ENCODE assay signal across 8 cellular contexts in the genomic region with DNA sequence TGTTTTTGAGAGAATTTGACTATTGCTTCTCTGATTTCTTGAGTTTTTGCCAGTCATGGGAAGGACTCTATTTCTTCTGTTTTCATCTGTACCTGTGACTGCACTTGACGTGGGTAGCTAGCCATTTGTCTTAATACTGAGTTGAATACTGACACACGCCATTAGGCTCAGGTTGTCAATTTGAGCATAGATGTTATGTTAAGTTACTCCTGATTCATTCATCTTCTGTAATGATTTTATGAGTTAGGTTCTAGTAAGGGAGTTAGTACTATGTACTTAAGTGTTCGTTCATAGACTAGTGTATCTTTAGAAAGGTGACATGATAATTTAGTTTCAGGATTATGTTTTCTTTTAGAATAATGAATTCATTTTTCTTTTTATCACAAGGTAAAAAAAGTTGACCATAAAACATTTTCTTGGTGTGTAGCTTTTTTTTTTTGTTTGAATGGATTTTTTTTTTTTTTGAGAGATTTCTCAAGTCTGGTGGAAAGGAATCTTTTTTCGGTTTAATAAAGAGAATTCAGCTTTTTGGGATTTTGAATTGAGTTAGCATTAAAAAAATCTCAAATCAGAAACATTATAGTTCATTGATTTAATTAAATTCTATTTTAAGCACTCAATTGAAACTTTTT. TPM values are rescaled to one million over a fixed set of nuclear protein-coding genes. Genes with fewer than 3 reads are reported as not detected.
A peak's percentile ranks its signal among the peaks of the same experiment; 100 is the strongest.
DNase-seq lines count a peak whose midpoint lies in the region; TF ChIP-seq lines count a peak whose summit lies in the region.

No MANE protein-coding gene starts in this region.

- H3K4me1 ChIP-seq in stomach, result peaks cover 8 to 77% (median 53%) of the 10 kb centered on the region in 4 donors

- TF ChIP-seq POLR2A in stomach (IDR thresholded peaks at IDR 0.05), result no peak

- no peak overlapping the region for H3K27ac ChIP-seq in WERI-Rb-1
- peak overlapping the region in 4 of 5 donors; percentile 85 to 90 (median 88) for H3K27ac ChIP-seq in stomach

- no peaks in the 10 kb centered on the region for H3K27me3 ChIP-seq in WERI-Rb-1 (ENCODE audit: insufficient read depth, low read depth, severe bottlenecking)
- H3K27me3 ChIP-seq in stomach, result peaks cover 0 to 13% (median 0%) of the 10 kb centered on the region in 3 donors

- 34 to 45% (median 34%) methylated on average over 4 of the region's 4 CpGs for WGBS in stomach, 5 donors

- peaks cover 32% of the 10 kb centered on the region for H3K4me1 Mint-ChIP-seq in T-helper 2 cell treated with Interferon-gamma antibody and Interleukin-4, amounts not matched to agents 5 μg/mL and 100 μg/mL, for 36 hours (ENCODE audit: low read depth)

- intact Hi-C loops in stomach (cut with DNase I; ENCODE audit: low total_unique reads), result no loop called here

- no peak overlapping the region for H3K27ac Mint-ChIP-seq in T-helper 2 cell treated with Interferon-gamma antibody and Interleukin-4, amounts not matched to agents 5 μg/mL and 100 μg/mL, for 36 hours

- DNase-seq in T-helper 2 cell treated with Interferon-gamma antibody and Interleukin-4, amounts not matched to agents 5 μg/mL and 100 μg/mL, for 36 hours (ENCODE audit: low spot score), result no peak
- DNase-seq in T-helper 2 cell (no peak), WERI-Rb-1 (no peak), stomach (no peak), NCI-H2196 treated with DMSO at 0.1 percent for 48 hours (lab: John Stamatoyannopoulos, UW; ENCODE audit: unreplicated experiment) (no peak), GOT3 (lab: John Stamatoyannopoulos, UW) (no peak)
- no peak for DNase-seq in stimulated activated CD4-positive, alpha-beta T cell treated with anti-CD3 and anti-CD28 coated beads, Interleukin-4, amount 100 ng/mL, for 24 hours

- no peaks in the 10 kb centered on the region for H3K9me3 Mint-ChIP-seq in T-helper 2 cell treated with Interferon-gamma antibody and Interleukin-4, amounts not matched to agents 5 μg/mL and 100 μg/mL, for 36 hours

- H3K36me3 ChIP-seq in WERI-Rb-1 (no peaks in the 10 kb centered on the region; the same call in none of the 2 replicates), stomach (no peaks in the 10 kb centered on the region)

- peaks cover 79% of the 10 kb centered on the region for H3K27me3 Mint-ChIP-seq in T-helper 2 cell treated with Interferon-gamma antibody and Interleukin-4, amounts not matched to agents 5 μg/mL and 100 μg/mL, for 36 hours (ENCODE audit: low read depth)

- peak overlapping the region; percentile 75 for H3K4me3 Mint-ChIP-seq in T-helper 2 cell treated with Interferon-gamma antibody and Interleukin-4, amounts not matched to agents 5 μg/mL and 100 μg/mL, for 36 hours

- H3K36me3 Mint-ChIP-seq in T-helper 2 cell treated with Interferon-gamma antibody and Interleukin-4, amounts not matched to agents 5 μg/mL and 100 μg/mL, for 36 hours (ENCODE audit: low read depth), result no peaks in the 10 kb centered on the region

- H3K9me3 ChIP-seq in WERI-Rb-1 (ENCODE audit: severe bottlenecking) (no peaks in the 10 kb centered on the region), stomach (no peaks in the 10 kb centered on the region)

- no peak for TF ChIP-seq CTCF in WERI-Rb-1 (IDR thresholded peaks at IDR 0.05; ENCODE audit: low read depth, low read length)
- no peak for TF ChIP-seq CTCF in stomach (IDR thresholded peaks at IDR 0.05)

- peak overlapping the region; percentile 92 for H3K4me3 ChIP-seq in WERI-Rb-1 (ENCODE audit: low read depth, low read length)
- peak overlapping the region; percentile 64 for H3K4me3 ChIP-seq in iPS-11a (ENCODE audit: low read depth, low read length)
- H3K4me3 ChIP-seq in stomach, result peak overlapping the region; percentile 68 to 88 (median 80)

- TF ChIP-seq EP300 in stomach (IDR thresholded peaks at IDR 0.05), result no peak

RNA-seq across cellular contexts. Expression of gene AFDN, which starts 1.7 kb away (rescaled TPM):
- 100 to 1,000 TPM in 4 of 5 donors, 10 to 100 TPM in 1; 95.1 to 521 (median 203) TPM for total RNA-seq in stomach
- polyA plus RNA-seq in stomach, result 10 to 100 TPM; 24.8 to 34.7 (median 25.7) TPM
